Comparison of ENCODE assay signal across 11 cellular contexts in genomic region chr1:225849905-225850304, GRCh38. TPM values are rescaled to one million over a fixed set of nuclear protein-coding genes. Genes with fewer than 3 reads are reported as not detected.
DNase-seq lines count a peak whose midpoint lies in the region; ATAC-seq and TF ChIP-seq lines count a peak whose summit lies in the region.
"Had no signal": no experiment of that assay in that cellular context is flagged by ENCODE, and none has a peak within 500 bp of the region (broad histone marks: within the 10 kb centered on the region; RNA-seq: fewer than 3 reads in every experiment).

No MANE protein-coding gene starts in this region.

- no peaks in the 10 kb centered on the region for H3K27me3 ChIP-seq in right cardiac atrium (ENCODE audit: control insufficient read depth, insufficient read depth)

- peak in 1 of 2 donors; percentile 17 for ATAC-seq in right cardiac atrium

- H3K27ac ChIP-seq in right cardiac atrium (ENCODE audit: low read length) = no peak overlapping the region
- peak overlapping the region; percentile 91 for H3K27ac ChIP-seq in substantia nigra (ENCODE audit: low read depth, low read length, poor library complexity, severe bottlenecking)
- H3K27ac ChIP-seq: epithelial cell of prostate had no signal

- DNase-seq in activated naive CD4-positive, alpha-beta T cell treated with Interleukin-2 at 50 U/mL for 16 hours = peak; percentile 7
- no peak for DNase-seq in activated naive CD4-positive, alpha-beta T cell treated with anti-CD3 and anti-CD28 coated beads, Interleukin-2, amount 50 U/mL, for 16 hours
- DNase-seq in activated CD8-positive, alpha-beta memory T cell treated with anti-CD3 and anti-CD28 coated beads, Interleukin-2, amount 50 U/mL, for 4 hours = peak; percentile 41
- DNase-seq in right cardiac atrium (peak; percentile 50 to 83 (median 80)), substantia nigra (lab: John Stamatoyannopoulos, UW) (peak in 19 of 49 donors; percentile 16 to 59 (median 37)), NCI-H2081 (lab: John Stamatoyannopoulos, UW) (no peak), NCI-H2171 treated with DMSO at 0.1 percent for 48 hours (lab: John Stamatoyannopoulos, UW) (no peak), GM20000 (ENCODE audit: low spot score) (no peak)
- DNase-seq: NCI-H345 had no signal

- H3K4me3 ChIP-seq in right cardiac atrium (ENCODE audit: low read length) = no peak overlapping the region

- no peaks in the 10 kb centered on the region for H3K4me1 ChIP-seq in right cardiac atrium (ENCODE audit: control insufficient read depth, insufficient read depth, low read length)

- no peaks in the 10 kb centered on the region for H3K9me3 ChIP-seq in right cardiac atrium (ENCODE audit: control insufficient read depth, low read length)

- TF ChIP-seq CTCF in GM20000 (IDR thresholded peaks at IDR 0.05; ENCODE audit: extremely low read depth, missing control alignments) = no peak

- intact Hi-C loops in right cardiac atrium (cut with DNase I) = loop anchor here in 3 of 4 donors (5.0 to 10.0 kb wide), 3 partner anchors 75 to 375 kb away; partner anchors contain the start of gene SRP9 (in 1 of the 3)

- 46% methylated on average over 7 of the region's 7 CpGs for WGBS in right cardiac atrium

RNA-seq across cellular contexts. Expression of gene TMEM63A, which starts 32.3 kb away (rescaled TPM):
- 10 to 100 TPM; 32.6 to 44.4 (median 37.9) TPM for total RNA-seq in right cardiac atrium
- 29.3 TPM for polyA plus RNA-seq in right cardiac atrium

RNA-seq across cellular contexts. Expression of gene LEFTY1, which starts 39.0 kb away (rescaled TPM):
- under 1 TPM; 0.24 to 0.54 (median 0.49) TPM for total RNA-seq in right cardiac atrium
- 0.11 TPM for polyA plus RNA-seq in right cardiac atrium
- total RNA-seq: T-helper 1 cell treated with Interleukin-12 subunit alpha and Interleukin-12 subunit beta and Interleukin-4 antibody, amounts not matched to agents 30 ng/mL and 1 ng/mL, for 36 hours had no signal

RNA-seq across cellular contexts. Expression of gene EPHX1, which starts 40.0 kb away (rescaled TPM):
- 10 to 100 TPM; 47.3 to 65.0 (median 56.8) TPM for total RNA-seq in right cardiac atrium
- polyA plus RNA-seq in right cardiac atrium = 54.0 TPM

Comparison
In these comparisons a context has a peak if more than half of its experiments do, and no peak if none do; other contexts are left out.
1. DNase-seq: peak in activated naive CD4-positive, alpha-beta T cell treated with Interleukin-2 at 50 U/mL for 16 hours (single experiment), activated CD8-positive, alpha-beta memory T cell treated with anti-CD3 and anti-CD28 coated beads, Interleukin-2, amount 50 U/mL, for 4 hours (single experiment) and right cardiac atrium (3 of 3); none in activated naive CD4-positive, alpha-beta T cell treated with anti-CD3 and anti-CD28 coated beads, Interleukin-2, amount 50 U/mL, for 16 hours (single experiment), NCI-H2081 (0 of 2), NCI-H2171 treated with DMSO at 0.1 percent for 48 hours (single experiment) and GM20000 (single experiment).